ENCODE assay signal across 15 cellular contexts in genomic region chr2:11161747-11162146, GRCh38.
"Had no signal": no experiment of that assay in that cellular context is flagged by ENCODE, and none has a peak within 500 bp of the region (broad histone marks: within the 10 kb centered on the region; RNA-seq: fewer than 3 reads in every experiment).

No MANE protein-coding gene starts in this region.

- H3K4me1 Mint-ChIP-seq: brain had no signal

- H3K27me3 ChIP-seq: testis had no signal

- H3K4me3 Mint-ChIP-seq: activated naive CD8-positive, alpha-beta T cell; brain; nephron progenitor cell had no signal

- H3K9me3 ChIP-seq: testis had no signal

- H3K9me3 Mint-ChIP-seq: brain; central memory CD8-positive, alpha-beta T cell; nephron progenitor cell; stimulated activated naive CD8-positive, alpha-beta T cell treated with anti-CD3 and anti-CD28 coated beads, Interleukin-15, amount 100 ng/mL, for 72 hours had no signal

- H3K4me1 ChIP-seq: testis had no signal

- H3K27me3 Mint-ChIP-seq: activated naive CD8-positive, alpha-beta T cell; central memory CD8-positive, alpha-beta T cell; stimulated activated naive CD8-positive, alpha-beta T cell treated with anti-CD3 and anti-CD28 coated beads, Interleukin-15, amount 100 ng/mL, for 72 hours had no signal

- H3K27ac Mint-ChIP-seq: activated naive CD8-positive, alpha-beta T cell; brain; nephron progenitor cell had no signal

- H3K4me3 ChIP-seq: testis had no signal

- H3K27ac ChIP-seq: testis had no signal

- DNase-seq: activated CD4-positive, CD25-positive, alpha-beta regulatory T cell treated with anti-CD3 and anti-CD28 coated beads, Interleukin-2, amount 50 U/mL, for 72 hours; activated effector memory CD4-positive, alpha-beta T cell treated with Interleukin-2 at 50 U/mL for 16 hours; amygdala; dermis blood vessel endothelial cell; left colon; mammary epithelial cell; nephron progenitor cell; stimulated activated CD4-positive, alpha-beta T cell treated with anti-CD3 and anti-CD28 coated beads, Interleukin-4, amount 100 ng/mL, for 1 hour; stimulated activated CD8-positive, alpha-beta memory T cell treated with anti-CD3 and anti-CD28 coated beads, Interleukin-4, amount 100 ng/mL, for 48 hours; stimulated activated naive CD8-positive, alpha-beta T cell treated with anti-CD3 and anti-CD28 coated beads, Interleukin-15, amount 100 ng/mL, for 72 hours; SW 1271; testis had no signal
